ENCODE assay signal across 10 cellular contexts in genomic region chr20:48686238-48687096, GRCh38.
A peak's percentile ranks its signal among the peaks of the same experiment; 100 is the strongest.
DNase-seq lines count a peak whose midpoint lies in the region; ATAC-seq and TF ChIP-seq lines count a peak whose summit lies in the region.
"Had no signal": no experiment of that assay in that cellular context is flagged by ENCODE, and none has a peak within 500 bp of the region (broad histone marks: within the 10 kb centered on the region; RNA-seq: fewer than 3 reads in every experiment).

No MANE protein-coding gene starts in this region.

- H3K4me1 ChIP-seq in heart right ventricle (peaks cover 24 to 70% (median 59%) of the 10 kb centered on the region in 9 donors), smooth muscle cell (ENCODE audit: low read depth) (peaks cover 46% of the 10 kb centered on the region), ovary (ENCODE audit: insufficient read depth) (peaks cover 11% of the 10 kb centered on the region)

- H3K4me3 Mint-ChIP-seq in HFFc6: no peak overlapping the region
- H3K4me3 Mint-ChIP-seq: activated CD4-positive, alpha-beta T cell treated with anti-CD3 and anti-CD28 coated beads for 36 hours had no signal

- no peaks in the 10 kb centered on the region for H3K9me3 ChIP-seq in heart right ventricle
- no peaks in the 10 kb centered on the region for H3K9me3 ChIP-seq in smooth muscle cell (replicated peaks; ENCODE audit: low read depth)
- no peaks in the 10 kb centered on the region for H3K9me3 ChIP-seq in ovary

- peaks cover 18% of the 10 kb centered on the region; the same call in 1 of the 2 replicates for H3K4me1 Mint-ChIP-seq in HFFc6 (ENCODE audit: low read depth)
- H3K4me1 Mint-ChIP-seq: activated CD4-positive, alpha-beta T cell treated with anti-CD3 and anti-CD28 coated beads for 36 hours had no signal

- H3K79me2 ChIP-seq in smooth muscle cell (ENCODE audit: low read depth): no peaks in the 10 kb centered on the region

- H2AFZ ChIP-seq in smooth muscle cell (ENCODE audit: low read depth): no peak overlapping the region

- no peak for TF ChIP-seq POLR2A in ovary (IDR thresholded peaks at IDR 0.05)

- H3K27me3 ChIP-seq in heart right ventricle: no peaks in the 10 kb centered on the region
- H3K27me3 ChIP-seq in smooth muscle cell (ENCODE audit: low read depth): no peaks in the 10 kb centered on the region
- H3K27me3 ChIP-seq in ovary: no peaks in the 10 kb centered on the region

- no peak overlapping the region for H3K27ac Mint-ChIP-seq in HFFc6
- H3K27ac Mint-ChIP-seq: activated CD4-positive, alpha-beta T cell treated with anti-CD3 and anti-CD28 coated beads for 36 hours had no signal

- H3K36me3 Mint-ChIP-seq in HFFc6 (ENCODE audit: low read depth): no peaks in the 10 kb centered on the region

- TF ChIP-seq CTCF in HFFc6 (IDR thresholded peaks at IDR 0.05) (no peak), VCaP (conservative IDR thresholded peaks at IDR 0.05) (0 out of 2 replicates have a peak, but pooled peaks have one; percentile 22), heart right ventricle (IDR thresholded peaks at IDR 0.05) (no peak), smooth muscle cell (IDR thresholded peaks at IDR 0.05; ENCODE audit: borderline replicate concordance, insufficient read depth, poor library complexity, severe bottlenecking) (no peak), ovary (IDR thresholded peaks at IDR 0.05) (no peak)

- ATAC-seq in heart right ventricle (peak in 7 of 8 donors; percentile 6 to 54 (median 39)), GM19035 (IDR thresholded peaks at IDR 0.05; ENCODE audit: unreplicated experiment) (no peak)
- ATAC-seq: activated CD4-positive, alpha-beta T cell treated with anti-CD3 and anti-CD28 coated beads for 36 hours had no signal

- H3K9ac ChIP-seq in smooth muscle cell (ENCODE audit: low read depth): no peak overlapping the region

- intact Hi-C loops in heart right ventricle (cut with DNase I) (loop anchor here in 4 of 10 donors (2.0 to 10.0 kb wide), 2 partner anchors 64 to 138 kb away; partner anchors contain the start of gene PREX1 (in 3 of the 4)), ovary (cut with DNase I) (no loop called here)

- 58 to 59% methylated on average over 19 of the region's 19 CpGs for WGBS in heart right ventricle, 2 donors
- 45% methylated on average over 19 of the region's 19 CpGs for WGBS in smooth muscle cell (ENCODE audit: low lambda C conversion rate)
- 61 to 65% (median 62%) methylated on average over 19 of the region's 19 CpGs for WGBS in ovary, 3 donors

- no peaks in the 10 kb centered on the region for H3K9me3 Mint-ChIP-seq in HFFc6

- TF ChIP-seq EP300 in ovary (IDR thresholded peaks at IDR 0.05): no peak

- peaks cover 7% of the 10 kb centered on the region for H3F3A ChIP-seq in smooth muscle cell (ENCODE audit: low read depth)

- peaks cover 0 to 84% (median 0%) of the 10 kb centered on the region in 9 donors for H3K36me3 ChIP-seq in heart right ventricle
- H3K36me3 ChIP-seq in smooth muscle cell (ENCODE audit: low read depth): no peaks in the 10 kb centered on the region
- H3K36me3 ChIP-seq in ovary: no peaks in the 10 kb centered on the region

- DNase-seq in HFFc6 (peak; percentile 36), heart right ventricle (peak; percentile 42 to 55), smooth muscle cell (lab: John Stamatoyannopoulos, UW; ENCODE audit: unreplicated experiment) (no peak), hippocampal formation (lab: John Stamatoyannopoulos, UW) (no peak), NCI-H446 treated with DMSO at 0.1 percent for 48 hours (lab: John Stamatoyannopoulos, UW) (no peak), ovary (no peak)
- DNase-seq: activated CD4-positive, alpha-beta T cell treated with anti-CD3 and anti-CD28 coated beads for 36 hours had no signal

- peak overlapping the region; percentile 91 for H3K27ac ChIP-seq in VCaP
- peak overlapping the region in 5 of 10 donors; percentile 8 to 63 (median 22) for H3K27ac ChIP-seq in heart right ventricle
- H3K27ac ChIP-seq in smooth muscle cell (ENCODE audit: low read depth): no peak overlapping the region
- H3K27ac ChIP-seq in ovary: no peak overlapping the region
- H3K27ac ChIP-seq: epithelial cell of prostate had no signal

- H3K27me3 Mint-ChIP-seq in HFFc6 (ENCODE audit: insufficient read depth): peaks cover 3% of the 10 kb centered on the region
- H3K27me3 Mint-ChIP-seq: activated CD4-positive, alpha-beta T cell treated with anti-CD3 and anti-CD28 coated beads for 36 hours had no signal

- H4K20me1 ChIP-seq in smooth muscle cell (ENCODE audit: low read depth): no peaks in the 10 kb centered on the region

- no peak overlapping the region for H3K4me3 ChIP-seq in heart right ventricle
- no peak overlapping the region for H3K4me3 ChIP-seq in smooth muscle cell
- H3K4me3 ChIP-seq in ovary: no peak overlapping the region

- H3K4me2 ChIP-seq in smooth muscle cell: peak overlapping the region; percentile 32

Comparison
In these comparisons a context has a peak if more than half of its experiments do, and no peak if none do; other contexts are left out.
1. DNase-seq: peak in HFFc6 (single experiment) and heart right ventricle (2 of 2); none in smooth muscle cell (single experiment), hippocampal formation (0 of 2), NCI-H446 treated with DMSO at 0.1 percent for 48 hours (single experiment) and ovary (0 of 5).